In the genomic region with DNA sequence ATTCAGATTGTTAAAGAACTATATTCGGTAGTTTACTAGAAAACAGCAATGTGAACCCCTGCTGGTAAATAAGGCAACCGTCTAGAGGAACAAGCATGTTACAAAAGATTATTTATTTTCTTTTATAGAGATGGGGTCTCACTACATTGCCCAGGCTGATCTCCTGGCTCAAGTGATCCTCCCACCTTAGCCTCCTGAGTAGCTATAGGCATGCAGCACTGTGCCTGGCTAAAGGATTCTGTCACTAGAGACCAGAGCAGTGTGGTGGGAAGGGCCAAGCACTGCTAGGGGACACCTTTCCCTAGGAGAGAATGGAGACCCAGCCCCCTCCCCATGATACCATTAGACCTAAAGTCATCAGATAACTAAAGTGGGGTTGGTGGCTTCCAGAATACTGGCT, we compare ENCODE assay signal across 15 cellular contexts. TPM values are rescaled to one million over a fixed set of nuclear protein-coding genes. Genes with fewer than 3 reads are reported as not detected.
DNase-seq lines count a peak whose midpoint lies in the region; FAIRE-seq and TF ChIP-seq lines count a peak whose summit lies in the region.
"Had no signal": no experiment of that assay in that cellular context is flagged by ENCODE, and none has a peak within 500 bp of the region (broad histone marks: within the 10 kb centered on the region; RNA-seq: fewer than 3 reads in every experiment).

No MANE protein-coding gene starts in this region.

- POLR2A ChIA-PET in activated CD4-positive, alpha-beta T cell treated with anti-CD3 and anti-CD28 coated beads, Interleukin-2, amount 10 ng/mL, durations not matched to agents 7 days and 5 days (lab: Charles Lee) = no interaction called here

- FAIRE-seq in GM12892 (lab: Jason Lieb, UNC) = peak; percentile 24
- FAIRE-seq: D721Med, HTR-8/SVneo had no signal

- peaks cover 28% of the 10 kb centered on the region for H3K36me3 Mint-ChIP-seq in activated CD4-positive, alpha-beta T cell treated with anti-CD3 and anti-CD28 coated beads, Interleukin-2, amount 10 ng/mL, durations not matched to agents 7 days and 5 days (ENCODE audit: low read depth)
- H3K36me3 Mint-ChIP-seq in nephron progenitor cell (ENCODE audit: low read depth) = peaks cover 46% of the 10 kb centered on the region

- H3K4me1 ChIP-seq in ascending aorta = no peaks in the 10 kb centered on the region
- H3K4me1 ChIP-seq: testis had no signal

- DNase-seq in activated CD4-positive, alpha-beta T cell treated with anti-CD3 and anti-CD28 coated beads, Interleukin-2, amount 10 ng/mL, durations not matched to agents 7 days and 5 days = no peak
- no peak for DNase-seq in activated CD4-positive, alpha-beta T cell treated with anti-CD3 and anti-CD28 coated beads for 4 hours
- DNase-seq in GM12892 (ENCODE audit: insufficient read length) = no peak
- no peak for DNase-seq in ascending aorta (ENCODE audit: low spot score in 2 of 2)
- DNase-seq in nephron progenitor cell = no peak
- DNase-seq in NOMO-1 treated with DMSO at 0.1 percent for 48 hours (lab: John Stamatoyannopoulos, UW; ENCODE audit: unreplicated experiment) = no peak
- no peak for DNase-seq in GOT3 (lab: John Stamatoyannopoulos, UW)
- no peak for DNase-seq in NCI-H1436 treated with DMSO at 0.1 percent for 48 hours (lab: John Stamatoyannopoulos, UW)
- DNase-seq: hypothalamus, NCI-H1048, testis had no signal

- H3K9me3 Mint-ChIP-seq in activated CD4-positive, alpha-beta T cell treated with anti-CD3 and anti-CD28 coated beads, Interleukin-2, amount 10 ng/mL, durations not matched to agents 7 days and 5 days = no peaks in the 10 kb centered on the region
- H3K9me3 Mint-ChIP-seq in nephron progenitor cell = no peaks in the 10 kb centered on the region

- H3K36me3 ChIP-seq in ascending aorta = peaks cover 21 to 22% of the 10 kb centered on the region in 2 donors

- intact Hi-C loops in ascending aorta (cut with DNase I) = loop anchor here (5.0 kb wide), 1 partner anchor 143 kb away; the partner anchor contains the start of gene DENND4B

- H3K27me3 Mint-ChIP-seq in activated CD4-positive, alpha-beta T cell treated with anti-CD3 and anti-CD28 coated beads, Interleukin-2, amount 10 ng/mL, durations not matched to agents 7 days and 5 days = no peaks in the 10 kb centered on the region
- H3K27me3 Mint-ChIP-seq in nephron progenitor cell (ENCODE audit: low read depth, poor library complexity) = no peaks in the 10 kb centered on the region

- CTCF ChIA-PET in activated CD4-positive, alpha-beta T cell treated with anti-CD3 and anti-CD28 coated beads, Interleukin-2, amount 10 ng/mL, durations not matched to agents 7 days and 5 days (lab: Charles Lee) = interaction anchor here (0.6 to 3.4 kb wide), 6 partner anchors 10 to 142 kb away, joined by 3 to 12 read pairs (median 3); partner anchors contain the start of gene DENND4B

- H3K27ac ChIP-seq in ascending aorta = peak overlapping the region; percentile 16 to 37
- H3K27ac ChIP-seq: SK-N-MC, testis had no signal

- H3K4me3 ChIP-seq in ascending aorta = no peak overlapping the region
- H3K4me3 ChIP-seq: SK-N-MC, skin epidermis, testis had no signal

- H3K27me3 ChIP-seq in ascending aorta = no peaks in the 10 kb centered on the region
- H3K27me3 ChIP-seq: testis had no signal

- no peak for TF ChIP-seq POLR2A in GM12892 (IDR thresholded peaks at IDR 0.05; ENCODE audit: low read depth, low read length)

- H3K9me3 ChIP-seq in ascending aorta = no peaks in the 10 kb centered on the region
- H3K9me3 ChIP-seq: testis had no signal

- H3K4me1 Mint-ChIP-seq in activated CD4-positive, alpha-beta T cell treated with anti-CD3 and anti-CD28 coated beads, Interleukin-2, amount 10 ng/mL, durations not matched to agents 7 days and 5 days = peaks cover 39% of the 10 kb centered on the region
- H3K4me1 Mint-ChIP-seq in nephron progenitor cell = peaks cover 4% of the 10 kb centered on the region

- no peak overlapping the region for H3K4me3 Mint-ChIP-seq in activated CD4-positive, alpha-beta T cell treated with anti-CD3 and anti-CD28 coated beads, Interleukin-2, amount 10 ng/mL, durations not matched to agents 7 days and 5 days
- H3K4me3 Mint-ChIP-seq in nephron progenitor cell = no peak overlapping the region

- H3K27ac Mint-ChIP-seq in activated CD4-positive, alpha-beta T cell treated with anti-CD3 and anti-CD28 coated beads, Interleukin-2, amount 10 ng/mL, durations not matched to agents 7 days and 5 days = peak overlapping the region; percentile 78
- peak overlapping the region; percentile 88 for H3K27ac Mint-ChIP-seq in nephron progenitor cell

- TF ChIP-seq CTCF in ascending aorta (IDR thresholded peaks at IDR 0.05) (no peak), nephron progenitor cell (IDR thresholded peaks at IDR 0.05) (no peak)

RNA-seq across cellular contexts. Expression of gene SLC27A3, which starts 28.9 kb away (rescaled TPM):
- 10 to 100 TPM; 22.2 to 22.9 TPM for total RNA-seq in activated CD4-positive, alpha-beta T cell treated with anti-CD3 and anti-CD28 coated beads, Interleukin-2, amount 10 ng/mL, durations not matched to agents 7 days and 5 days
- 7.4 TPM for polyA plus RNA-seq in GM12892 (2012; ENCODE audit: missing spikeins)
- 315 TPM for total RNA-seq in ascending aorta

Comparison
In these comparisons a context has a peak if more than half of its experiments do, and no peak if none do; other contexts are left out.
1. RNA of gene SLC27A3, which starts 28.9 kb away (total RNA-seq): 315 TPM in ascending aorta (single experiment); 22.2 to 22.9 TPM in activated CD4-positive, alpha-beta T cell treated with anti-CD3 and anti-CD28 coated beads, Interleukin-2, amount 10 ng/mL, durations not matched to agents 7 days and 5 days; every median in the first group is over 10 times any median in the second.